ENCODE assay signal across 28 cellular contexts in the genomic region with DNA sequence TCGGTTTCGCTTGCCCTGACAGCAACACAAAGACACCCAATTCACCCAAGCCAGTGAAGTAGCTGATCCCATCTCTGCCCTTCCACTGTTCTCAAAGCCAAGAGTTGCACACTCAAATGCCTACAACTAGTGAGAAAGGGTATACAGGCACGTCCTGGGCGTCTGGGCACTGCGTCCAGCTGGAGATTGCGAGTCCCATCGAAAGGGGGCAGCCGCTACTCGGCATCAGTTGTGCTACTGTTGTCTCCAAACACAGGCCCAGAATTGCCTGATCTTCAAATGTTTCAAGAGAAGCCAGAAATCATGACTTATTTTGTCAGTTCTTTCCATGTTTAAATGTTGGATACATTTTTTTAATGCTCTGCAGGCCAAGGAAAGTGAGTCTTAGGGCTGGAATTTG.
DNase-seq lines count a peak whose midpoint lies in the region; ATAC-seq and TF ChIP-seq lines count a peak whose summit lies in the region.
"Had no signal": no experiment of that assay in that cellular context is flagged by ENCODE, and none has a peak within 500 bp of the region (broad histone marks: within the 10 kb centered on the region; RNA-seq: fewer than 3 reads in every experiment).

No MANE protein-coding gene starts in this region.

- H3K36me3 Mint-ChIP-seq in H9 (ENCODE audit: insufficient read depth in 1 of 3, low read depth in 3 of 3), result peaks cover 2 to 11% (median 9%) of the 10 kb centered on the region in 3 experiments; a peak in 4 of 7 replicates
- H3K36me3 Mint-ChIP-seq: CD8-positive, alpha-beta T cell had no signal

- H3K4me1 Mint-ChIP-seq in H9, result peaks cover 38 to 49% of the 10 kb centered on the region in 2 experiments

- no peaks in the 10 kb centered on the region; the same call in 1 of the 2 replicates for H3K27me3 ChIP-seq in H9 (ENCODE audit: insufficient read depth, low read length)
- no peaks in the 10 kb centered on the region for H3K27me3 ChIP-seq in ascending aorta
- H3K27me3 ChIP-seq: SJSA1 had no signal

- no peak overlapping the region for H3K4me2 ChIP-seq in H9 (ENCODE audit: insufficient read depth, insufficient read length, low read length)
- H3K4me2 ChIP-seq: PC-9 had no signal

- H3K56ac ChIP-seq in H9 (ENCODE audit: insufficient read length, low read depth, low read length), result no peak overlapping the region

- TF ChIP-seq CTCF in H9 (conservative IDR thresholded peaks at IDR 0.05) (no peak), ascending aorta (IDR thresholded peaks at IDR 0.05) (peak in 2 of 3 experiments; percentile 12 to 19)

- DNase-seq in AG08396 (ENCODE audit: low spot score) (peak; percentile 58), H9 (no peak), ascending aorta (ENCODE audit: low spot score in 2 of 2) (peak in 1 of 2 donors; percentile 66), globus pallidus (ENCODE audit: low spot score) (peak; percentile 48), A172 (ENCODE audit: low spot score) (no peak)
- DNase-seq: Caco-2; CD8-positive, alpha-beta T cell; DMS79; EL; GDM1; HFFc6; KBM-7; MM.1S; NCI-H2029 treated with DMSO at 0.1 percent for 48 hours; NCI-H226; NCI-H510A; NCI-H748 treated with DMSO at 0.1 percent for 48 hours; PC-9; Right ventricle myocardium superior; RPMI8226; SW 1271 had no signal

- H3K4me1 ChIP-seq in H9 (ENCODE audit: insufficient read depth, low read length), result peaks cover 6% of the 10 kb centered on the region; the same call in 1 of the 2 replicates
- peaks cover 0 to 5% of the 10 kb centered on the region in 2 donors for H3K4me1 ChIP-seq in ascending aorta
- H3K4me1 ChIP-seq: Caco-2 had no signal

- H4K5ac ChIP-seq in H9 (ENCODE audit: insufficient read length, low read depth, low read length), result no peak overlapping the region

- no peak overlapping the region for H3K4ac ChIP-seq in H9 (ENCODE audit: low read depth, low read length)

- H2AFZ ChIP-seq in H9 (ENCODE audit: low read length), result no peak overlapping the region
- H2AFZ ChIP-seq: PC-9 had no signal

- H3K79me2 ChIP-seq in H9 (ENCODE audit: insufficient read depth, low read length), result no peaks in the 10 kb centered on the region

- H4K20me1 ChIP-seq in H9 (ENCODE audit: control insufficient read depth, insufficient read depth, insufficient read length), result no peaks in the 10 kb centered on the region

- no peaks in the 10 kb centered on the region for H3K79me1 ChIP-seq in H9 (ENCODE audit: insufficient read depth, low read depth, low read length, poor library complexity, severe bottlenecking)

- H3K27ac Mint-ChIP-seq in H9, result no peak overlapping the region
- H3K27ac Mint-ChIP-seq: B cell; CD8-positive, alpha-beta T cell; HFFc6; T-helper 1 cell treated with Interleukin-12 subunit alpha and Interleukin-12 subunit beta and Interleukin-4 antibody, amounts not matched to agents 30 μg/mL and 1 μg/mL, for 36 hours had no signal

- no peak overlapping the region for H4K8ac ChIP-seq in H9 (replicated peaks; ENCODE audit: insufficient read length, low read depth, low read length)

- H3K9me3 Mint-ChIP-seq in H9, result peaks cover 72 to 79% of the 10 kb centered on the region in 2 experiments
- H3K9me3 Mint-ChIP-seq: CD8-positive, alpha-beta T cell; HFFc6; T-helper 1 cell treated with Interleukin-12 subunit alpha and Interleukin-12 subunit beta and Interleukin-4 antibody, amounts not matched to agents 30 μg/mL and 1 μg/mL, for 36 hours had no signal

- H3K27ac ChIP-seq in H9 (ENCODE audit: insufficient read length, low read depth, low read length), result no peak overlapping the region
- no peak overlapping the region for H3K27ac ChIP-seq in ascending aorta
- H3K27ac ChIP-seq: C4-2B, PC-9, SJSA1 had no signal

- no peak overlapping the region for H3K9ac ChIP-seq in H9 (ENCODE audit: extremely low read depth, insufficient read length, low read length)

- no peak overlapping the region for H4K91ac ChIP-seq in H9 (ENCODE audit: insufficient read length, low read depth, low read length)

- H3K4me3 ChIP-seq in ascending aorta, result no peak overlapping the region
- H3K4me3 ChIP-seq: HAP-1, PC-9, SJSA1 had no signal

- H2BK120ac ChIP-seq in H9 (ENCODE audit: low read depth, low read length, poor library complexity, severe bottlenecking), result peak overlapping the region; percentile 72

- no peak overlapping the region for H2BK5ac ChIP-seq in H9 (ENCODE audit: insufficient read length, low read length)

- intact Hi-C loops in ascending aorta (cut with DNase I), result loop anchor here (10.0 kb wide), 1 partner anchor 655 kb away; no protein-coding TSS in a partner anchor

- H2BK15ac ChIP-seq in H9 (ENCODE audit: low read depth, low read length), result no peak overlapping the region

- H3K9me3 ChIP-seq in H9 (ENCODE audit: control insufficient read depth, low read depth, low read length) (no peaks in the 10 kb centered on the region), ascending aorta (peaks cover 8 to 11% of the 10 kb centered on the region in 2 donors)
- H3K9me3 ChIP-seq: Caco-2, HAP-1, SJSA1 had no signal

- H3K18ac ChIP-seq in H9 (ENCODE audit: insufficient read length, low read depth, low read length), result no peak overlapping the region

- H2BK12ac ChIP-seq in H9 (ENCODE audit: insufficient read length, low read depth, low read length), result no peak overlapping the region

- H3K36me3 ChIP-seq in ascending aorta, result no peaks in the 10 kb centered on the region
- H3K36me3 ChIP-seq: HAP-1, SJSA1 had no signal

- H3K23ac ChIP-seq in H9 (ENCODE audit: insufficient read length, low read depth, low read length), result no peak overlapping the region

- H2AK5ac ChIP-seq in H9 (ENCODE audit: insufficient read length, low read length), result no peak overlapping the region

- no peak overlapping the region for H3K14ac ChIP-seq in H9 (ENCODE audit: insufficient read depth, low read length)

- WGBS in H9 (ENCODE audit: extremely low coverage, insufficient read length, low lambda C conversion rate), result no CpG with 5 or more reads among the region's 9 CpGs

- ATAC-seq in GM18867 (IDR thresholded peaks at IDR 0.05; ENCODE audit: unreplicated experiment) (no peak), GM21717 (IDR thresholded peaks at IDR 0.05; ENCODE audit: unreplicated experiment) (no peak)
- ATAC-seq: CD8-positive, alpha-beta T cell had no signal

- no peak overlapping the region for H2BK20ac ChIP-seq in H9 (ENCODE audit: low read depth, low read length, poor library complexity, severe bottlenecking)

- no peak overlapping the region for H3K4me3 Mint-ChIP-seq in H9
- H3K4me3 Mint-ChIP-seq: B cell; CD8-positive, alpha-beta T cell; HFFc6; T-helper 1 cell treated with Interleukin-12 subunit alpha and Interleukin-12 subunit beta and Interleukin-4 antibody, amounts not matched to agents 30 μg/mL and 1 μg/mL, for 36 hours had no signal

- peaks cover 26% of the 10 kb centered on the region for H3K27me3 Mint-ChIP-seq in H9 (ENCODE audit: low read depth)

- no peak overlapping the region for H3T11ph ChIP-seq in H9 (ENCODE audit: low read length)

- H3K23me2 ChIP-seq in H9 (ENCODE audit: insufficient read length, low read depth, low read length, poor library complexity, severe bottlenecking), result peaks cover 3% of the 10 kb centered on the region

Comparison
In these comparisons a context has a peak if more than half of its experiments do, and no peak if none do; other contexts are left out.
1. DNase-seq: peak in AG08396 (single experiment) and globus pallidus (single experiment); none in H9 (single experiment) and A172 (single experiment).